In genomic region chr22:20021196-20022181, GRCh38 we compare ENCODE assay signal across 7 cellular contexts. TPM values are rescaled to one million over a fixed set of nuclear protein-coding genes. Genes with fewer than 3 reads are reported as not detected.
A peak's percentile ranks its signal among the peaks of the same experiment; 100 is the strongest.
DNase-seq lines count a peak whose midpoint lies in the region; ATAC-seq, FAIRE-seq and TF ChIP-seq lines count a peak whose summit lies in the region.

No MANE protein-coding gene starts in this region.

- H3K9ac ChIP-seq in K562 (ENCODE audit: insufficient read depth in 1 of 2, low read depth in 2 of 2, low read length in 2 of 2): peak overlapping the region; percentile 91 to 94
- peak overlapping the region; percentile 77 for H3K9ac ChIP-seq in iPS-15b (ENCODE audit: low read depth, low read length)

- H3K9me3 ChIP-seq in MG63 (no peaks in the 10 kb centered on the region), K562 (replicated peaks; ENCODE audit: control insufficient read depth, insufficient read depth, low read depth, low read length) (no peaks in the 10 kb centered on the region), iPS-15b (ENCODE audit: control insufficient read depth, insufficient read depth, low read length) (no peaks in the 10 kb centered on the region), sigmoid colon (no peaks in the 10 kb centered on the region)

- WGBS in K562 (ENCODE audit: insufficient coverage, low coverage, missing lambda C conversion rate): 4% methylated on average over 36 of the region's 36 CpGs
- WGBS in sigmoid colon, 2 donors: 2 to 5% methylated on average over 36 of the region's 36 CpGs

- TF ChIP-seq POLR2A in K562 (conservative IDR thresholded peaks at IDR 0.05) (no peak), sigmoid colon (IDR thresholded peaks at IDR 0.05) (peak in 1 of 2 donors; percentile 8)

- CTCF ChIA-PET in K562 (lab: Yijun Ruan, JAX; ENCODE audit: low intra/inter-chr PET ratio): no interaction called here

- H4K20me1 ChIP-seq in K562 (replicated peaks; ENCODE audit: control insufficient read depth, insufficient read depth, low read length): peaks cover 28% of the 10 kb centered on the region

- H3K4me1 ChIP-seq in K562 (replicated peaks in 1 of 2; ENCODE audit: control insufficient read depth in 2 of 2, insufficient read depth in 2 of 2, low read length in 2 of 2) (peaks cover 56 to 78% of the 10 kb centered on the region in 2 experiments), iPS-15b (ENCODE audit: control insufficient read depth, insufficient read depth, low read length) (no peaks in the 10 kb centered on the region), sigmoid colon (peaks cover 0 to 36% (median 29%) of the 10 kb centered on the region in 4 donors)

- peaks cover 53% of the 10 kb centered on the region for H3K79me2 ChIP-seq in K562 (ENCODE audit: control insufficient read depth, insufficient read depth, low read length)

- H3K4me3 ChIP-seq in MG63 (peak overlapping the region; percentile 80), K562 (peak overlapping the region; percentile 70), iPS-15b (ENCODE audit: low read depth, low read length) (peak overlapping the region; percentile 68), sigmoid colon (peak overlapping the region; percentile 94 to 99 (median 96))

- peak; percentile 37 to 42 (median 38); a peak in 4 of 6 replicates for TF ChIP-seq CTCF in K562 (IDR thresholded peaks at IDR 0.05 in 2 of 3, conservative IDR thresholded peaks at IDR 0.05 in 1 of 3; ENCODE audit: insufficient read depth in 2 of 3, low read depth in 1 of 3, low read length in 3 of 3)
- no peak for TF ChIP-seq CTCF in sigmoid colon (IDR thresholded peaks at IDR 0.05)

- peaks cover 18% of the 10 kb centered on the region for H3K9me1 ChIP-seq in K562 (ENCODE audit: control insufficient read depth, insufficient read depth, low read length)

- ATAC-seq in GM18502 (IDR thresholded peaks at IDR 0.05; ENCODE audit: poor library complexity, unreplicated experiment) (peak; percentile 18), K562 (peak; percentile 72)

- peak; percentile 35 to 37 for TF ChIP-seq RAD21 in K562 (CRISPR knock-in tag; conservative IDR thresholded peaks at IDR 0.05 in 1 of 2, IDR thresholded peaks at IDR 0.05 in 1 of 2)

- peak overlapping the region; percentile 68 for H2AFZ ChIP-seq in K562 (ENCODE audit: low read depth, low read length)

- BruUV-seq in K562 (replicated peaks; lab: Mats Ljungman, UMichigan): TSS peak; percentile 63

- H3K4me2 ChIP-seq in K562 (ENCODE audit: insufficient read depth, low read length): peak overlapping the region; percentile 91

- H3K27me3 ChIP-seq in MG63 (peaks cover 7% of the 10 kb centered on the region), K562 (ENCODE audit: control insufficient read depth in 2 of 2, insufficient read depth in 2 of 2, low read length in 2 of 2) (peaks cover 0 to 8% of the 10 kb centered on the region in 2 experiments; a peak in 2 of 5 replicates), iPS-15b (ENCODE audit: control insufficient read depth, insufficient read depth, low read length) (peaks cover 36% of the 10 kb centered on the region), sigmoid colon (no peaks in the 10 kb centered on the region)

- peak; percentile 84 for FAIRE-seq in K562 (lab: Jason Lieb, UNC)

- H3K36me3 ChIP-seq in MG63: peaks cover 5% of the 10 kb centered on the region; the same call in 1 of the 2 replicates
- H3K36me3 ChIP-seq in K562 (ENCODE audit: control insufficient read depth, insufficient read depth, low read length): peaks cover 34% of the 10 kb centered on the region
- peaks cover 3% of the 10 kb centered on the region for H3K36me3 ChIP-seq in iPS-15b (ENCODE audit: control insufficient read depth, insufficient read depth, low read length)
- no peaks in the 10 kb centered on the region for H3K36me3 ChIP-seq in sigmoid colon

- POLR2A ChIA-PET in K562 (lab: Yijun Ruan, JAX): interaction anchor here (0.5 to 7.9 kb wide), 39 partner anchors 10 to 1997 kb away, joined by 3 to 120 read pairs (median 4); partner anchors contain the start of genes COMT, DGCR2, MICAL3 and RANBP1

- H3K27ac ChIP-seq in K562 (ENCODE audit: extremely low read depth, low read depth, low read length): peak overlapping the region; percentile 85
- H3K27ac ChIP-seq in sigmoid colon: peak overlapping the region; percentile 88 to 91 (median 88)

- DNase-seq in MG63 (peak; percentile 65), K562 (ENCODE audit: extremely low read depth in 1 of 4, low spot score in 3 of 4) (peak; percentile 91 to 96 (median 92)), sigmoid colon (peak; percentile 80), NCI-H2196 (lab: John Stamatoyannopoulos, UW; ENCODE audit: unreplicated experiment) (no peak), NCI-H1436 treated with DMSO at 0.1 percent for 48 hours (lab: John Stamatoyannopoulos, UW) (no peak)

- peak; percentile 62; the same call in 1 of the 2 replicates for TF ChIP-seq EP300 in K562 (IDR thresholded peaks at IDR 0.05; ENCODE audit: low read length)
- TF ChIP-seq EP300 in sigmoid colon (IDR thresholded peaks at IDR 0.05): peak in 1 of 4 donors; percentile 36

- in situ Hi-C loops in K562 (cut with MboI): no loop called here

- intact Hi-C loops in K562 (cut with micrococcal nuclease) (loop anchor here (1.0 to 10.0 kb wide), 7 partner anchors 19 to 607 kb away; partner anchors contain the start of genes GNB1L and RTL10), sigmoid colon (cut with DNase I) (loop anchor here (2.0 to 5.0 kb wide), 3 partner anchors 59 to 111 kb away; partner anchors contain the start of genes DGCR8, RANBP1, TRMT2A and ZDHHC8)

RNA-seq across cellular contexts. Expression of gene TANGO2, which starts 0.6 kb away (rescaled TPM):
- 21.0 and 54.2 TPM in 2 replicates for total RNA-seq in MG63 (2014; rRNA removed; shearing (Covaris generic); ENCODE audit: low replicate concordance)
- total RNA-seq in K562 (2011; cell fraction: chromatin; rRNA removed; ENCODE audit: low replicate concordance): 160 and 395 TPM in 2 replicates
- 227 and 229 TPM in 2 replicates for total RNA-seq in K562 (2011; cell fraction: nucleolus; rRNA removed)
- 196 and 211 TPM in 2 replicates for total RNA-seq in K562 (2011; cell fraction: nucleoplasm; rRNA removed)
- total RNA-seq in K562 (2014; rRNA removed): 70.1 and 95.8 TPM in 2 replicates
- 36.1 and 45.9 TPM in 2 replicates for total RNA-seq in K562 (2014; rRNA removed; fragmentation: Illumina TruSeq; extraction: Trizol)
- total RNA-seq in K562 (2015; rRNA removed; fragmentation: Illumina TruSeq; extraction: Trizol): 55.8 and 57.2 TPM in 2 replicates
- total RNA-seq in K562 (2021): 94.1 and 97.3 TPM in 2 replicates
- 94.9 and 115 TPM in 2 replicates for polyA plus RNA-seq in K562 (2011; rRNA removed)
- 157 and 209 TPM in 2 replicates for polyA plus RNA-seq in K562 (2011; cell fraction: cytosol; rRNA removed)
- polyA plus RNA-seq in K562 (2011; cell fraction: nucleus; rRNA removed): 157 and 195 TPM in 2 replicates
- polyA plus RNA-seq in K562 (2012): 68.2 and 73.0 TPM in 2 replicates
- polyA plus RNA-seq in K562 (2014; fragmentation: Illumina TruSeq; extraction: Trizol): 88.3 and 89.4 TPM in 2 replicates
- polyA plus RNA-seq in K562 (2014; fragmentation: Nextera tagmentation; extraction: Ambion mirVana): 10 to 100 TPM; 15.5 to 17.5 TPM
- 89.6 and 92.5 TPM in 2 replicates for polyA plus RNA-seq in K562 (2014; rRNA removed)
- 130 and 186 TPM in 2 replicates for polyA minus RNA-seq in K562 (2011; rRNA and poly(A)+ RNA removed)
- 73.2 and 76.1 TPM in 2 replicates for polyA minus RNA-seq in K562 (2011; cell fraction: cytosol; rRNA and poly(A)+ RNA removed)
- polyA minus RNA-seq in K562 (2011; cell fraction: nucleus; rRNA and poly(A)+ RNA removed): 63.1 and 85.0 TPM in 2 replicates
- 10 to 100 TPM; 24.2 to 36.6 (median 31.9) TPM for total RNA-seq in sigmoid colon
- 10 to 100 TPM; 27.0 to 46.2 (median 27.8) TPM for polyA plus RNA-seq in sigmoid colon

RNA-seq across cellular contexts. Expression of gene ARVCF, which starts 4.9 kb away (rescaled TPM):
- 2.2 and 3.8 TPM in 2 replicates for total RNA-seq in MG63 (2014; rRNA removed; shearing (Covaris generic); ENCODE audit: low replicate concordance)
- 114 and 328 TPM in 2 replicates for total RNA-seq in K562 (2011; cell fraction: chromatin; rRNA removed; ENCODE audit: low replicate concordance)
- total RNA-seq in K562 (2011; cell fraction: nucleolus; rRNA removed): 214 and 270 TPM in 2 replicates
- total RNA-seq in K562 (2011; cell fraction: nucleoplasm; rRNA removed): 106 and 131 TPM in 2 replicates
- 49.3 and 54.2 TPM in 2 replicates for total RNA-seq in K562 (2014; rRNA removed)
- total RNA-seq in K562 (2014; rRNA removed; fragmentation: Illumina TruSeq; extraction: Trizol): 2.2 and 4.5 TPM in 2 replicates
- total RNA-seq in K562 (2015; rRNA removed; fragmentation: Illumina TruSeq; extraction: Trizol): 13.3 and 15.6 TPM in 2 replicates
- total RNA-seq in K562 (2021): 46.5 and 50.6 TPM in 2 replicates
- 35.2 and 71.6 TPM in 2 replicates for polyA plus RNA-seq in K562 (2011; rRNA removed)
- polyA plus RNA-seq in K562 (2011; cell fraction: cytosol; rRNA removed): 134 and 673 TPM in 2 replicates
- 407 and 424 TPM in 2 replicates for polyA plus RNA-seq in K562 (2011; cell fraction: nucleus; rRNA removed)
- 30.0 and 31.2 TPM in 2 replicates for polyA plus RNA-seq in K562 (2012)
- 8.0 and 15.9 TPM in 2 replicates for polyA plus RNA-seq in K562 (2014; fragmentation: Illumina TruSeq; extraction: Trizol)
- under 1 TPM; 0.03 to 0.17 TPM for polyA plus RNA-seq in K562 (2014; fragmentation: Nextera tagmentation; extraction: Ambion mirVana)
- 42.5 and 97.4 TPM in 2 replicates for polyA plus RNA-seq in K562 (2014; rRNA removed)
- polyA minus RNA-seq in K562 (2011; rRNA and poly(A)+ RNA removed): 15.1 and 15.6 TPM in 2 replicates
- 24.6 and 52.4 TPM in 2 replicates for polyA minus RNA-seq in K562 (2011; cell fraction: cytosol; rRNA and poly(A)+ RNA removed)
- polyA minus RNA-seq in K562 (2011; cell fraction: nucleus; rRNA and poly(A)+ RNA removed): 96.8 and 145 TPM in 2 replicates
- 10 to 100 TPM; 14.6 to 33.8 (median 24.5) TPM for total RNA-seq in sigmoid colon
- 10 to 100 TPM in 1 of 3 donors, 1 to 10 TPM in 2; 3.9 to 13.3 (median 6.0) TPM for polyA plus RNA-seq in sigmoid colon

RNA-seq across cellular contexts. Expression of gene DGCR8, which starts 58.6 kb away (rescaled TPM):
- 16.3 and 31.0 TPM in 2 replicates for total RNA-seq in MG63 (2014; rRNA removed; shearing (Covaris generic); ENCODE audit: low replicate concordance)
- 638 and 1,105 TPM in 2 replicates for total RNA-seq in K562 (2011; cell fraction: chromatin; rRNA removed; ENCODE audit: low replicate concordance)
- 550 and 577 TPM in 2 replicates for total RNA-seq in K562 (2011; cell fraction: nucleolus; rRNA removed)
- total RNA-seq in K562 (2011; cell fraction: nucleoplasm; rRNA removed): 502 and 511 TPM in 2 replicates
- 107 and 108 TPM in 2 replicates for total RNA-seq in K562 (2014; rRNA removed)
- total RNA-seq in K562 (2014; rRNA removed; fragmentation: Illumina TruSeq; extraction: Trizol): 43.7 and 49.4 TPM in 2 replicates
- 80.1 and 81.2 TPM in 2 replicates for total RNA-seq in K562 (2015; rRNA removed; fragmentation: Illumina TruSeq; extraction: Trizol)
- 116 and 119 TPM in 2 replicates for total RNA-seq in K562 (2021)
- polyA plus RNA-seq in K562 (2011; rRNA removed): 81.8 and 155 TPM in 2 replicates
- 51.2 and 92.7 TPM in 2 replicates for polyA plus RNA-seq in K562 (2011; cell fraction: cytosol; rRNA removed)
- polyA plus RNA-seq in K562 (2011; cell fraction: nucleus; rRNA removed): 1,167 and 1,418 TPM in 2 replicates
- 76.7 and 85.3 TPM in 2 replicates for polyA plus RNA-seq in K562 (2012)
- 70.4 and 75.0 TPM in 2 replicates for polyA plus RNA-seq in K562 (2014; fragmentation: Illumina TruSeq; extraction: Trizol)
- polyA plus RNA-seq in K562 (2014; fragmentation: Nextera tagmentation; extraction: Ambion mirVana): 1 to 10 TPM; 5.9 to 7.7 TPM
- polyA plus RNA-seq in K562 (2014; rRNA removed): 135 and 144 TPM in 2 replicates
- polyA minus RNA-seq in K562 (2011; rRNA and poly(A)+ RNA removed): 62.1 and 82.0 TPM in 2 replicates
- 35.2 and 46.4 TPM in 2 replicates for polyA minus RNA-seq in K562 (2011; cell fraction: cytosol; rRNA and poly(A)+ RNA removed)
- 210 and 349 TPM in 2 replicates for polyA minus RNA-seq in K562 (2011; cell fraction: nucleus; rRNA and poly(A)+ RNA removed)
- 10 to 100 TPM; 15.0 to 32.7 (median 22.2) TPM for total RNA-seq in sigmoid colon
- polyA plus RNA-seq in sigmoid colon: 10 to 100 TPM in 1 of 3 donors, 1 to 10 TPM in 2; 6.7 to 24.1 (median 8.4) TPM

Comparison
In these comparisons a context has a peak if more than half of its experiments do, and no peak if none do; other contexts are left out.
1. DNase-seq: peak in MG63 (single experiment), K562 (4 of 4) and sigmoid colon (single experiment); none in NCI-H2196 (single experiment) and NCI-H1436 treated with DMSO at 0.1 percent for 48 hours (single experiment).
2. CTCF ChIP-seq: peak in K562 (3 of 3); none in sigmoid colon (0 of 4).
3. Peak in every context shown above with its lines, with median percentiles within 50 percentile points of each other: H3K4me3 ChIP-seq.